Comparison of ENCODE assay signal across 1 cellular context in genomic region chr11:420054-420910, GRCh38.
TF ChIP-seq lines count a peak whose summit lies in the region.

No MANE protein-coding gene starts in this region.

TF ChIP-seq in IMR-90, 13 proteins besides CTCF, POLR2A, EP300 and RAD21:
- TF ChIP-seq BHLHE40 (IDR thresholded peaks at IDR 0.05; ENCODE audit: low read depth, low read length) (no peak), CHD1 (IDR thresholded peaks at IDR 0.05; ENCODE audit: low read depth, low read length) (no peak), NFE2L2 (IDR thresholded peaks at IDR 0.05; ENCODE audit: low read depth, low read length) (no peak)
- TF ChIP-seq, protein P1, sequence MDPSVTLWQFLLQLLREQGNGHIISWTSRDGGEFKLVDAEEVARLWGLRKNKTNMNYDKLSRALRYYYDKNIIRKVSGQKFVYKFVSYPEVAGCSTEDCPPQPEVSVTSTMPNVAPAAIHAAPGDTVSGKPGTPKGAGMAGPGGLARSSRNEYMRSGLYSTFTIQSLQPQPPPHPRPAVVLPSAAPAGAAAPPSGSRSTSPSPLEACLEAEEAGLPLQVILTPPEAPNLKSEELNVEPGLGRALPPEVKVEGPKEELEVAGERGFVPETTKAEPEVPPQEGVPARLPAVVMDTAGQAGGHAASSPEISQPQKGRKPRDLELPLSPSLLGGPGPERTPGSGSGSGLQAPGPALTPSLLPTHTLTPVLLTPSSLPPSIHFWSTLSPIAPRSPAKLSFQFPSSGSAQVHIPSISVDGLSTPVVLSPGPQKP (IDR thresholded peaks at IDR 0.05; ENCODE audit: borderline replicate concordance, low read depth, low read length), result no peak
